Comparison of ENCODE assay signal across 12 cellular contexts in the genomic region with DNA sequence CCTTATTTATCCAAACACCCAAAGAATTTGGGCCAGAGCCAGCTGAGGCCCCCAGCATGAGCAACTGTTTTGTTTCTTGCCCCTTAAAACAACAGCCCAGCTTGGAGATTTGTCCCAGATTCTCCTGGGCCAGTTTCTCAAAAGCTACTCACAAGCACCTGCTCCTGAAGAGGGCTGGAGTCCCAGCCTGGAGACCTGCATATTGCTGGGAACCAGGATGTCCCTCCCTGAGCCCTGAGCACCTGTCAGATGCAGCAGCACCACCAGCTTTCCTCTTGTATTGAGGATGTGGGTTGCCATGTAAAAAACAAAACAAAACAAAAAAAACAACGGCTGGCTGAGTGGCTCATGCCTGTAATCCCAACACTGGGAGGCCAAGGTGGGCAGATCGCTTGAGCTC.
"Had no signal": no experiment of that assay in that cellular context is flagged by ENCODE, and none has a peak within 500 bp of the region (broad histone marks: within the 10 kb centered on the region; RNA-seq: fewer than 3 reads in every experiment).

No MANE protein-coding gene starts in this region.

- DNase-seq: activated CD4-positive, alpha-beta T cell treated with anti-CD3 and anti-CD28 coated beads, Interleukin-2, amount 10 ng/mL, durations not matched to agents 24 days and 14 days; activated CD8-positive, alpha-beta memory T cell treated with anti-CD3 and anti-CD28 coated beads for 24 hours; anterior cingulate cortex; brain microvascular endothelial cell; effector CD4-positive, alpha-beta T cell; left colon; lower lobe of right lung; stimulated activated CD4-positive, alpha-beta T cell treated with anti-CD3 and anti-CD28 coated beads, Interleukin-1b, Interleukin-23, amount 100 ng/mL, for 48 hours; stomach; testis had no signal

- H3K36me3 ChIP-seq: brain microvascular endothelial cell, esophagus muscularis mucosa, lower lobe of right lung, stomach had no signal

- H3K27me3 ChIP-seq: brain microvascular endothelial cell, esophagus muscularis mucosa, stomach, testis had no signal

- H3K9me3 ChIP-seq: esophagus muscularis mucosa, lower lobe of right lung, stomach, testis had no signal

- H3K4me1 ChIP-seq: testis had no signal

- H3K4me3 ChIP-seq: coronary artery, esophagus muscularis mucosa, lower lobe of right lung, stomach, testis had no signal

- H3K27ac ChIP-seq: brain microvascular endothelial cell, coronary artery, esophagus muscularis mucosa, lower lobe of right lung, stomach, testis had no signal
